ENCODE assay signal across 8 cellular contexts in genomic region chr1:27536767-27537166, GRCh38. TPM values are rescaled to one million over a fixed set of nuclear protein-coding genes. Genes with fewer than 3 reads are reported as not detected.
A peak's percentile ranks its signal among the peaks of the same experiment; 100 is the strongest.
DNase-seq lines count a peak whose midpoint lies in the region; ATAC-seq, FAIRE-seq and TF ChIP-seq lines count a peak whose summit lies in the region.

No MANE protein-coding gene starts in this region.

- H3K36me3 ChIP-seq in kidney (ENCODE audit: control insufficient read depth in 1 of 2, insufficient read depth in 2 of 2, low read length in 2 of 2) (peaks cover 6 to 11% of the 10 kb centered on the region in 2 donors), thyroid gland (peaks cover 0 to 6% of the 10 kb centered on the region in 2 donors)

- H3K27ac ChIP-seq in kidney (ENCODE audit: low read depth in 2 of 2, low read length in 2 of 2) (peak overlapping the region; percentile 67 to 77), thyroid gland (peak overlapping the region; percentile 90 to 95 (median 92))

- no peaks in the 10 kb centered on the region for H3K9me3 Mint-ChIP-seq in brain
- H3K9me3 Mint-ChIP-seq in activated naive CD8-positive, alpha-beta T cell treated with anti-CD3 and anti-CD28 coated beads for 36 hours = no peaks in the 10 kb centered on the region

- peaks cover 78% of the 10 kb centered on the region for H3K4me1 Mint-ChIP-seq in brain
- H3K4me1 Mint-ChIP-seq in activated naive CD8-positive, alpha-beta T cell treated with anti-CD3 and anti-CD28 coated beads for 36 hours = peaks cover 10% of the 10 kb centered on the region

- H3K9ac ChIP-seq in kidney (ENCODE audit: low read length in 2 of 2) = peak overlapping the region in 1 of 2 donors; percentile 73

- H3K27ac Mint-ChIP-seq in brain = peak overlapping the region; percentile 94 to 99 (median 97)
- no peak overlapping the region for H3K27ac Mint-ChIP-seq in activated naive CD8-positive, alpha-beta T cell treated with anti-CD3 and anti-CD28 coated beads for 36 hours

- H3K4me3 Mint-ChIP-seq in brain = peak overlapping the region; percentile 59 to 81 (median 69)
- no peak overlapping the region for H3K4me3 Mint-ChIP-seq in activated naive CD8-positive, alpha-beta T cell treated with anti-CD3 and anti-CD28 coated beads for 36 hours

- TF ChIP-seq POLR2A in thyroid gland (IDR thresholded peaks at IDR 0.05) = peak in 1 of 2 donors; percentile 47

- no peak for FAIRE-seq in kidney (lab: Jason Lieb, UNC)

- peak; percentile 99 for DNase-seq in M059J (ENCODE audit: low read depth)
- peak; percentile 89 for DNase-seq in kidney
- peak; percentile 93 to 94 for DNase-seq in thyroid gland
- no peak for DNase-seq in GF-D8 (lab: John Stamatoyannopoulos, UW)
- DNase-seq in activated naive CD8-positive, alpha-beta T cell treated with anti-CD3 and anti-CD28 coated beads for 36 hours = no peak
- DNase-seq in ureter (ENCODE audit: low spot score) = no peak

- peaks cover 34% of the 10 kb centered on the region for H3K36me3 Mint-ChIP-seq in brain
- H3K36me3 Mint-ChIP-seq in activated naive CD8-positive, alpha-beta T cell treated with anti-CD3 and anti-CD28 coated beads for 36 hours = no peaks in the 10 kb centered on the region

- H3K4me1 ChIP-seq in kidney (ENCODE audit: control insufficient read depth in 1 of 2, insufficient read depth in 1 of 2, low read depth in 1 of 2, low read length in 2 of 2) (peaks cover 6 to 25% of the 10 kb centered on the region in 2 donors), thyroid gland (peaks cover 42 to 63% of the 10 kb centered on the region in 2 donors)

- no peaks in the 10 kb centered on the region for H3K27me3 ChIP-seq in thyroid gland

- H3K27me3 Mint-ChIP-seq in brain = no peaks in the 10 kb centered on the region
- H3K27me3 Mint-ChIP-seq in activated naive CD8-positive, alpha-beta T cell treated with anti-CD3 and anti-CD28 coated beads for 36 hours = no peaks in the 10 kb centered on the region

- no peak for ATAC-seq in HG02981 (IDR thresholded peaks at IDR 0.05; ENCODE audit: unreplicated experiment)

- WGBS in thyroid gland, 2 donors = 12 to 14% methylated on average over 5 to 11 of the region's 11 CpGs

- H3K4me3 ChIP-seq in kidney (ENCODE audit: low read length in 2 of 2) (no peak overlapping the region), thyroid gland (replicated peaks in 1 of 3) (peak overlapping the region in 1 of 3 donors; percentile 0)

- H3K9me3 ChIP-seq in kidney (ENCODE audit: control insufficient read depth in 1 of 2, low read length in 2 of 2) (no peaks in the 10 kb centered on the region), thyroid gland (no peaks in the 10 kb centered on the region)

- intact Hi-C loops in kidney (cut with DNase I) (no loop called here), thyroid gland (cut with DNase I) (no loop called here)

- TF ChIP-seq CTCF in brain (conservative IDR thresholded peaks at IDR 0.05) (no peak), kidney (IDR thresholded peaks at IDR 0.05; ENCODE audit: borderline replicate concordance, extremely low read depth, insufficient read depth) (no peak), thyroid gland (IDR thresholded peaks at IDR 0.05) (peak in 1 of 6 experiments; percentile 2)

RNA-seq across cellular contexts. Expression of gene WASF2, which starts 46.8 kb away (rescaled TPM):
- total RNA-seq in M059J (2014; rRNA removed; shearing (Covaris generic)) = 14.0 and 26.2 TPM in 2 replicates
- polyA plus RNA-seq in brain (ENCODE audit: insufficient read depth, low read depth, low replicate concordance) (98.5 TPM), kidney (ENCODE audit: insufficient read depth, low read depth, low replicate concordance) (23.9 TPM)
- total RNA-seq in kidney (159 TPM), thyroid gland (10 to 100 TPM; 38.3 to 47.7 (median 46.7) TPM), ureter (141 TPM)
- 100 to 1,000 TPM; 103 TPM for total RNA-seq in activated naive CD8-positive, alpha-beta T cell treated with anti-CD3 and anti-CD28 coated beads for 36 hours

Comparison
In these comparisons a context has a peak if more than half of its experiments do, and no peak if none do; other contexts are left out.
1. DNase-seq: peak in M059J (single experiment), kidney (single experiment) and thyroid gland (2 of 2); none in GF-D8 (single experiment), activated naive CD8-positive, alpha-beta T cell treated with anti-CD3 and anti-CD28 coated beads for 36 hours (single experiment) and ureter (single experiment).